Comparison of ENCODE assay signal across 2 cellular contexts in the genomic region with DNA sequence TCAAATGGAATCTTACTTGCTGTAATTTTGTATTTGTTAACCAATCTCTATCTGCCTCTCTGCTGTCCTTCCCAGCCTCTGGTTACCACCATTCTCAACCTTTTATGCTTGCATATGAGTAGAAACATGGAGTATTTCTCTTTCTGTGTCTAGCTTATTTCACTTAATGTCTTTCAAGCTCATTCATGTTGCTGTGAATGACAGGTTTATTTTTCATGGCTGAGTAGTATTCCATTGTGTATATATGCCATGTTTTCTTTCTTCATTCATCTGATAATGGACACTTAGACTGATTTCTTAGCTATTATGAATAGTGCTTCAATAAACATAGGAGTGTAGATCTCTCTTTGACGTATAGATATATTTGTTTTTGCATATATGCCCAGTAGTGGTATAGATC.
TF ChIP-seq lines count a peak whose summit lies in the region.

No MANE protein-coding gene starts in this region.

TF ChIP-seq in HEK293, 187 proteins besides CTCF, POLR2A, EP300 and RAD21:
- peak; percentile 12 for TF ChIP-seq SETDB1 (IDR thresholded peaks at IDR 0.05; ENCODE audit: insufficient read length, low read length)
- TF ChIP-seq ZNF146 (tag by site-specific recombination; IDR thresholded peaks at IDR 0.05): peak; percentile 92
- no peak for TF ChIP-seq ZFP3 (tag by site-specific recombination; IDR thresholded peaks at IDR 0.05; ENCODE audit: low read depth)
- TF ChIP-seq, protein P1, sequence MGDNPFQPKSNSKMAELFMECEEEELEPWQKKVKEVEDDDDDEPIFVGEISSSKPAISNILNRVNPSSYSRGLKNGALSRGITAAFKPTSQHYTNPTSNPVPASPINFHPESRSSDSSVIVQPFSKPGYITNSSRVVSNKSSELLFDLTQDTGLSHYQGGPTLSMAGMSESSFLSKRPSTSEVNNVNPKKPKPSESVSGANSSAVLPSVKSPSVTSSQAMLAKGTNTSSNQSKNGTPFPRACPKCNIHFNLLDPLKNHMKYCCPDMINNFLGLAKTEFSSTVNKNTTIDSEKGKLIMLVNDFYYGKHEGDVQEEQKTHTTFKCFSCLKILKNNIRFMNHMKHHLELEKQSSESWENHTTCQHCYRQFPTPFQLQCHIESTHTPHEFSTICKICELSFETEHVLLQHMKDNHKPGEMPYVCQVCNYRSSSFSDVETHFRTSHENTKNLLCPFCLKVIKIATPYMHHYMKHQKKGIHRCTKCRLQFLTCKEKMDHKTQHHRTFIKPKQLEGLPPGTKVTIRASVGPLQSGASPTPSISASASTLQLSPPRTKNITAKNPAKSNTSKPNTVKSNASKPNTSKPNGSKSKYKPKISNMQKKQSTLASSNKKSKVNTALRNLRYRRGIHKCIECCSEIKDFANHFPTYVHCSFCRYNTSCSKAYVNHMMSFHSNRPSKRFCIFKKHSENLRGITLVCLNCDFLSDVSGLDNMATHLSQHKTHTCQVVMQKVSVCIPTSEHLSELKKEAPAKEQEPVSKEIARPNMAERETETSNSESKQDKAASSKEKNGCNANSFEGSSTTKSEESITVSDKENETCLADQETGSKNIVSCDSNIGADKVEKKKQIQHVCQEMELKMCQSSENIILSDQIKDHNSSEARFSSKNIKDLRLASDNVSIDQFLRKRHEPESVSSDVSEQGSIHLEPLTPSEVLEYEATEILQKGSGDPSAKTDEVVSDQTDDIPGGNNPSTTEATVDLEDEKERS (tag by site-specific recombination; IDR thresholded peaks at IDR 0.05): peak; percentile 76

TF ChIP-seq in GM12878, 131 proteins besides CTCF, POLR2A, EP300 and RAD21:
- no peak for TF ChIP-seq CHD2 (IDR thresholded peaks at IDR 0.05; ENCODE audit: borderline replicate concordance, low read depth, low read length)
- TF ChIP-seq, protein P2, sequence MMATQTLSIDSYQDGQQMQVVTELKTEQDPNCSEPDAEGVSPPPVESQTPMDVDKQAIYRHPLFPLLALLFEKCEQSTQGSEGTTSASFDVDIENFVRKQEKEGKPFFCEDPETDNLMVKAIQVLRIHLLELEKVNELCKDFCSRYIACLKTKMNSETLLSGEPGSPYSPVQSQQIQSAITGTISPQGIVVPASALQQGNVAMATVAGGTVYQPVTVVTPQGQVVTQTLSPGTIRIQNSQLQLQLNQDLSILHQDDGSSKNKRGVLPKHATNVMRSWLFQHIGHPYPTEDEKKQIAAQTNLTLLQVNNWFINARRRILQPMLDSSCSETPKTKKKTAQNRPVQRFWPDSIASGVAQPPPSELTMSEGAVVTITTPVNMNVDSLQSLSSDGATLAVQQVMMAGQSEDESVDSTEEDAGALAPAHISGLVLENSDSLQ (IDR thresholded peaks at IDR 0.05): peak; percentile 15; the same call in 1 of the 2 replicates
- TF ChIP-seq ZNF217 (IDR thresholded peaks at IDR 0.05): peak; percentile 34; the same call in 1 of the 2 replicates
- TF ChIP-seq, protein P3, sequence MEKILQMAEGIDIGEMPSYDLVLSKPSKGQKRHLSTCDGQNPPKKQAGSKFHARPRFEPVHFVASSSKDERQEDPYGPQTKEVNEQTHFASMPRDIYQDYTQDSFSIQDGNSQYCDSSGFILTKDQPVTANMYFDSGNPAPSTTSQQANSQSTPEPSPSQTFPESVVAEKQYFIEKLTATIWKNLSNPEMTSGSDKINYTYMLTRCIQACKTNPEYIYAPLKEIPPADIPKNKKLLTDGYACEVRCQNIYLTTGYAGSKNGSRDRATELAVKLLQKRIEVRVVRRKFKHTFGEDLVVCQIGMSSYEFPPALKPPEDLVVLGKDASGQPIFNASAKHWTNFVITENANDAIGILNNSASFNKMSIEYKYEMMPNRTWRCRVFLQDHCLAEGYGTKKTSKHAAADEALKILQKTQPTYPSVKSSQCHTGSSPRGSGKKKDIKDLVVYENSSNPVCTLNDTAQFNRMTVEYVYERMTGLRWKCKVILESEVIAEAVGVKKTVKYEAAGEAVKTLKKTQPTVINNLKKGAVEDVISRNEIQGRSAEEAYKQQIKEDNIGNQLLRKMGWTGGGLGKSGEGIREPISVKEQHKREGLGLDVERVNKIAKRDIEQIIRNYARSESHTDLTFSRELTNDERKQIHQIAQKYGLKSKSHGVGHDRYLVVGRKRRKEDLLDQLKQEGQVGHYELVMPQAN (conservative IDR thresholded peaks at IDR 0.05): no peak
